9 cellular contexts compared by ENCODE assay signal in the genomic region with DNA sequence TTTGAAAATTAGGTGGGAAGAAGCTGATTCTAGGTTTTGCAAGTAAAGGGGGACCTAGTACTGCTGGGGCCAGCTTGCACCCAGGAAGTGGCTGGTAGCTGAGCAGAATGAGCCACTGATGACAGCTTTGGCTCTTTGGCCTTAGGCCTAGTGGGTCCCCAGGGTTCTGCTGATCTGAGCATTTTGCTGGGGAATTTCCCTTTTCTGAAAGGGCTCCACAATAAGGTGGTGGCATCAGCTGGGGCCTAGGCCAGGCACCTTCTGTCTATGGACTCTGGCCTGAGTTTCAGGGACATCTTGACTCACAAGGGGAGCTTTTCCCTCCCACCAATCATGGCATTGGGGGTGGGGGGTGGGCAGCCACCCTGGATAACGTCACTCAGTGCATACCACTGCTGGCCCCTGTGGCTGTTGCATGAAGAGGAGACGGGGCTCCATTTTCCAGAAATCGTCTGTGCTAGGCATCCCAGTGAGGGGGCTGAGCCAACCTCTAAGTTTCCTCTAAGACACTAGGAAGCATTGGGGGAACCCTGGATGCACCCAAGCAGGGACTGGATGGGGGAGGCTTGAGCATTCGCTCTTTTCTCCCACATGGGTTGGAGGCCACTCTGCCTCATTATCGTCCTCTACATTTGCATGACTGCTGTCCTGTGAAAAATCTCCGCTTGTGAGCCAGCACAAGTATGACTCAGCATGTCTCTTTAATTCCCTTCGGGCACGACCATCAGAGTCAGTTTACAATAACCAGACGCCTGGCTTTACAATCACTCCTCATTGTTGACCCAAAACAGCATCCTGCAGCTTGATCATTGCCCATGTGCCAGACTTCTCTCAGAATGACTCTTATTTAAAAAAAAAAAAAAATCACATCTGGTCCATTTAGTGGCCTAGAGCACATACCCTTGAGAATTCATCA.
DNase-seq lines count a peak whose midpoint lies in the region; ATAC-seq and TF ChIP-seq lines count a peak whose summit lies in the region.
"Had no signal": no experiment of that assay in that cellular context is flagged by ENCODE, and none has a peak within 500 bp of the region (broad histone marks: within the 10 kb centered on the region; RNA-seq: fewer than 3 reads in every experiment).

No MANE protein-coding gene starts in this region.

- no peak overlapping the region for H2BK20ac ChIP-seq in H9 (ENCODE audit: low read depth, low read length, poor library complexity, severe bottlenecking)

- no peak overlapping the region for H3K27ac ChIP-seq in aorta (ENCODE audit: low read depth in 1 of 2, low read length in 2 of 2)
- no peak overlapping the region for H3K27ac ChIP-seq in H9 (ENCODE audit: insufficient read length, low read depth, low read length)

- no peaks in the 10 kb centered on the region for H3K4me1 Mint-ChIP-seq in activated naive CD4-positive, alpha-beta T cell treated with anti-CD3 and anti-CD28 coated beads for 36 hours (ENCODE audit: low read depth)
- H3K4me1 Mint-ChIP-seq in endothelial cell (ENCODE audit: unreplicated experiment) (no peaks in the 10 kb centered on the region), H9 (peaks cover 11 to 12% of the 10 kb centered on the region in 2 experiments)

- H2BK15ac ChIP-seq in H9 (ENCODE audit: low read depth, low read length), result no peak overlapping the region

- no peak overlapping the region for H4K91ac ChIP-seq in H9 (ENCODE audit: insufficient read length, low read depth, low read length)

- H3K36me3 ChIP-seq in aorta (ENCODE audit: control insufficient read depth in 1 of 2, insufficient read depth in 2 of 2, low read length in 1 of 2), result no peaks in the 10 kb centered on the region

- H3K4me3 Mint-ChIP-seq in activated naive CD4-positive, alpha-beta T cell treated with anti-CD3 and anti-CD28 coated beads for 36 hours, result no peak overlapping the region
- H3K4me3 Mint-ChIP-seq in endothelial cell (ENCODE audit: unreplicated experiment) (no peak overlapping the region), H9 (no peak overlapping the region)
- H3K4me3 Mint-ChIP-seq: dendritic cell treated with granulocyte-macrophage colony-stimulating factor and Interleukin-4, amounts not matched to agents 40 ng/mL and 50 ng/mL, for 4 days had no signal

- H4K8ac ChIP-seq in H9 (replicated peaks; ENCODE audit: insufficient read length, low read depth, low read length), result no peak overlapping the region

- H3K9me3 ChIP-seq in aorta (ENCODE audit: control insufficient read depth, low read length), result no peaks in the 10 kb centered on the region
- no peaks in the 10 kb centered on the region for H3K9me3 ChIP-seq in H9 (ENCODE audit: control insufficient read depth, low read depth, low read length)

- no peak overlapping the region for H2BK12ac ChIP-seq in H9 (ENCODE audit: insufficient read length, low read depth, low read length)

- no peak overlapping the region for H3K27ac Mint-ChIP-seq in activated naive CD4-positive, alpha-beta T cell treated with anti-CD3 and anti-CD28 coated beads for 36 hours
- H3K27ac Mint-ChIP-seq in endothelial cell (ENCODE audit: unreplicated experiment) (no peak overlapping the region), H9 (no peak overlapping the region)

- H4K5ac ChIP-seq in H9 (ENCODE audit: insufficient read length, low read depth, low read length), result no peak overlapping the region

- ATAC-seq in aorta (ENCODE audit: low FRiP score), result peak; percentile 48

- no peak overlapping the region for H3K18ac ChIP-seq in H9 (ENCODE audit: insufficient read length, low read depth, low read length)

- CTCF ChIA-PET in activated naive CD4-positive, alpha-beta T cell treated with anti-CD3 and anti-CD28 coated beads for 36 hours (lab: Charles Lee), result interaction anchor here (0.6 kb wide), 1 partner anchor 22 kb away, joined by 3 read pairs; no protein-coding TSS in a partner anchor

- no peaks in the 10 kb centered on the region for H3K79me2 ChIP-seq in H9 (ENCODE audit: insufficient read depth, low read length)

- H3K36me3 Mint-ChIP-seq in activated naive CD4-positive, alpha-beta T cell treated with anti-CD3 and anti-CD28 coated beads for 36 hours (ENCODE audit: low read depth), result no peaks in the 10 kb centered on the region
- H3K36me3 Mint-ChIP-seq in endothelial cell (ENCODE audit: low read depth, unreplicated experiment), result no peaks in the 10 kb centered on the region
- H3K36me3 Mint-ChIP-seq in H9 (ENCODE audit: insufficient read depth in 1 of 3, low read depth in 3 of 3), result no peaks in the 10 kb centered on the region

- H4K20me1 ChIP-seq in H9 (ENCODE audit: control insufficient read depth, insufficient read depth, insufficient read length), result no peaks in the 10 kb centered on the region

- H2AK5ac ChIP-seq in H9 (ENCODE audit: insufficient read length, low read length), result no peak overlapping the region

- H3K27me3 ChIP-seq in aorta (ENCODE audit: control insufficient read depth in 1 of 2, insufficient read depth in 2 of 2, low read length in 1 of 2), result no peaks in the 10 kb centered on the region
- H3K27me3 ChIP-seq in H9 (ENCODE audit: insufficient read depth, low read length), result no peaks in the 10 kb centered on the region

- no peak overlapping the region for H3K9ac ChIP-seq in H9 (ENCODE audit: extremely low read depth, insufficient read length, low read length)

- H3K14ac ChIP-seq in H9 (ENCODE audit: insufficient read depth, low read length), result no peak overlapping the region

- H3K27me3 Mint-ChIP-seq in activated naive CD4-positive, alpha-beta T cell treated with anti-CD3 and anti-CD28 coated beads for 36 hours (ENCODE audit: low read depth), result peaks cover 7% of the 10 kb centered on the region
- no peaks in the 10 kb centered on the region for H3K27me3 Mint-ChIP-seq in endothelial cell (ENCODE audit: unreplicated experiment)
- H3K27me3 Mint-ChIP-seq in H9 (ENCODE audit: low read depth), result peaks cover 25% of the 10 kb centered on the region
- H3K27me3 Mint-ChIP-seq: dendritic cell treated with granulocyte-macrophage colony-stimulating factor and Interleukin-4, amounts not matched to agents 40 ng/mL and 50 ng/mL, for 4 days had no signal

- intact Hi-C loops in aorta (cut with DNase I), result no loop called here
- intact Hi-C loops in activated naive CD4-positive, alpha-beta T cell treated with anti-CD3 and anti-CD28 coated beads for 36 hours (cut with micrococcal nuclease), result no loop called here

- no peak overlapping the region for H2AFZ ChIP-seq in H9 (ENCODE audit: low read length)

- H3T11ph ChIP-seq in H9 (ENCODE audit: low read length), result no peak overlapping the region

- no peak overlapping the region for H3K56ac ChIP-seq in H9 (ENCODE audit: insufficient read length, low read depth, low read length)

- H3K23me2 ChIP-seq in H9 (ENCODE audit: insufficient read length, low read depth, low read length, poor library complexity, severe bottlenecking), result no peaks in the 10 kb centered on the region

- H2BK5ac ChIP-seq in H9 (ENCODE audit: insufficient read length, low read length), result no peak overlapping the region

- H3K4me2 ChIP-seq in H9 (ENCODE audit: insufficient read depth, insufficient read length, low read length), result no peak overlapping the region

- H3K4me1 ChIP-seq in aorta (ENCODE audit: control insufficient read depth in 1 of 2, insufficient read depth in 2 of 2, low read length in 2 of 2) (no peaks in the 10 kb centered on the region), H9 (ENCODE audit: insufficient read depth, low read length) (peaks cover 3% of the 10 kb centered on the region; the same call in 1 of the 2 replicates)

- H3K9me3 Mint-ChIP-seq in activated naive CD4-positive, alpha-beta T cell treated with anti-CD3 and anti-CD28 coated beads for 36 hours, result peaks cover 1% of the 10 kb centered on the region
- no peaks in the 10 kb centered on the region for H3K9me3 Mint-ChIP-seq in endothelial cell (ENCODE audit: unreplicated experiment)
- H3K9me3 Mint-ChIP-seq in H9, result peaks cover 0 to 6% of the 10 kb centered on the region in 2 experiments; a peak in 1 of 5 replicates
- H3K9me3 Mint-ChIP-seq: dendritic cell treated with granulocyte-macrophage colony-stimulating factor and Interleukin-4, amounts not matched to agents 40 ng/mL and 50 ng/mL, for 4 days had no signal

- H3K79me1 ChIP-seq in H9 (ENCODE audit: insufficient read depth, low read depth, low read length, poor library complexity, severe bottlenecking), result no peaks in the 10 kb centered on the region

- 27 to 33% methylated on average over 9 of the region's 9 CpGs for WGBS in aorta, 2 donors
- no CpG with 5 or more reads among the region's 9 CpGs for WGBS in H9 (ENCODE audit: extremely low coverage, insufficient read length, low lambda C conversion rate)

- no peak overlapping the region for H3K4ac ChIP-seq in H9 (ENCODE audit: low read depth, low read length)

- peak; percentile 28 for DNase-seq in COLO829 (ENCODE audit: low spot score)
- DNase-seq in HFF-Myc (ENCODE audit: extremely low read depth, low read depth), result peak; percentile 85
- peak; percentile 34 for DNase-seq in NCI-H774 (lab: John Stamatoyannopoulos, UW)
- DNase-seq in glomerular visceral epithelial cell (ENCODE audit: extremely low spot score), result peak; percentile 39
- no peak for DNase-seq in aorta
- DNase-seq in activated naive CD4-positive, alpha-beta T cell treated with anti-CD3 and anti-CD28 coated beads for 36 hours, result no peak
- no peak for DNase-seq in endothelial cell (ENCODE audit: low spot score)
- DNase-seq in H9, result no peak

- H3K23ac ChIP-seq in H9 (ENCODE audit: insufficient read length, low read depth, low read length), result no peak overlapping the region

- H2BK120ac ChIP-seq in H9 (ENCODE audit: low read depth, low read length, poor library complexity, severe bottlenecking), result no peak overlapping the region

- no peak overlapping the region for H3K4me3 ChIP-seq in HFF-Myc (replicated peaks; ENCODE audit: low read depth, low read length)
- H3K4me3 ChIP-seq in aorta (ENCODE audit: low read length in 2 of 2), result no peak overlapping the region

- TF ChIP-seq CTCF in HFF-Myc (IDR thresholded peaks at IDR 0.05; ENCODE audit: low read depth, low read length, missing control alignments), result no peak
- TF ChIP-seq CTCF in endothelial cell (IDR thresholded peaks at IDR 0.05; ENCODE audit: unreplicated experiment), result no peak
- no peak for TF ChIP-seq CTCF in H9 (conservative IDR thresholded peaks at IDR 0.05)

Comparison
In these comparisons a context has a peak if more than half of its experiments do, and no peak if none do; other contexts are left out.
1. DNase-seq: peak in COLO829 (single experiment), HFF-Myc (single experiment), NCI-H774 (single experiment) and glomerular visceral epithelial cell (single experiment); none in aorta (0 of 2), activated naive CD4-positive, alpha-beta T cell treated with anti-CD3 and anti-CD28 coated beads for 36 hours (single experiment), endothelial cell (single experiment) and H9 (single experiment).